1 cellular context compared by ENCODE assay signal in the genomic region with DNA sequence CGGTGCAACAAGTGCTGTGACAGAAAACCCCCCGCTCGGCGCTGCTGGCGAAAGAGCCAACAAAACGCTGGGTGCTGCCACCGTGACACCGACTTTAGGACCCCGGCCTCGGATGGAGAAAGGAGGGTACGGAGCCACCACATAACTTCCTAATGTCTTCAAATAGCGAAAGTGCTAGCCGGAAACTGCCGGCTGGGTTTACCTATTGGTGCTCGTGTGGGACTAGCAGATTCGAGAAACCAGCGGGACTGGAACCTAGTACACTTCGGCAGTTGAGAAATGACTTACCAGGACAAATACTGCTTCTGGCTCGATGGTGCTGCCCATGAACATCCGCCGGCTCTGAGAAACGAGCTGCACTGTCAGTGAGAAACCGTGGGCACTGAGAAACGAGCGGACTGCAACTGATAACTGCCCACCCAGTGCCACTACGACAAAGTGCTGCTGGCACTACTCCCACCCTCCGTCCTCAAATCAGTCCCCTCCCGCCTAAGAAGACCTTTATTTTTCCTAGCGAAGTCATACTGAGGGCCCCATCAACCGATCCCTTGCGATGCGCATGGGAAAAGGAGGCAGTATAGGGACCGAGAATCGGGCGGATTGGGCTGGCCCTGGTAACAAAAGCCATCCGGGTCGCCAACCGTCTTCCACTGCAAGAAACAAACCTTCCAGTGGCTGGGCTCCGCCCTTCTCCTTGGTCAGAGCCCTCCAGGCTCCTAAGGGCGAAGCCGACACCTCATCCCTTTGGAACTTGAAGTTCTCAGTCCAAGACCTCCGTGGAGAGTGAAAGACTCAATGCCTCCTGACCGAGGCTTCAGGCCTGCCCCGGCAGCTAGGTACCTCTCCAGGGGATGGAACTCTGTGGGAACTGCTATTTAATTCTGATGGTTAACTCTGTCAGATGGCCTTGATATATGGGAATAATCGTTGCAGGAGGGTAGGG.
TF ChIP-seq lines count a peak whose summit lies in the region.

No MANE protein-coding gene starts in this region.

TF ChIP-seq in HepG2, 621 proteins besides CTCF, POLR2A, EP300 and RAD21 (continued from another document and continues in another):
- TF ChIP-seq, protein P1, sequence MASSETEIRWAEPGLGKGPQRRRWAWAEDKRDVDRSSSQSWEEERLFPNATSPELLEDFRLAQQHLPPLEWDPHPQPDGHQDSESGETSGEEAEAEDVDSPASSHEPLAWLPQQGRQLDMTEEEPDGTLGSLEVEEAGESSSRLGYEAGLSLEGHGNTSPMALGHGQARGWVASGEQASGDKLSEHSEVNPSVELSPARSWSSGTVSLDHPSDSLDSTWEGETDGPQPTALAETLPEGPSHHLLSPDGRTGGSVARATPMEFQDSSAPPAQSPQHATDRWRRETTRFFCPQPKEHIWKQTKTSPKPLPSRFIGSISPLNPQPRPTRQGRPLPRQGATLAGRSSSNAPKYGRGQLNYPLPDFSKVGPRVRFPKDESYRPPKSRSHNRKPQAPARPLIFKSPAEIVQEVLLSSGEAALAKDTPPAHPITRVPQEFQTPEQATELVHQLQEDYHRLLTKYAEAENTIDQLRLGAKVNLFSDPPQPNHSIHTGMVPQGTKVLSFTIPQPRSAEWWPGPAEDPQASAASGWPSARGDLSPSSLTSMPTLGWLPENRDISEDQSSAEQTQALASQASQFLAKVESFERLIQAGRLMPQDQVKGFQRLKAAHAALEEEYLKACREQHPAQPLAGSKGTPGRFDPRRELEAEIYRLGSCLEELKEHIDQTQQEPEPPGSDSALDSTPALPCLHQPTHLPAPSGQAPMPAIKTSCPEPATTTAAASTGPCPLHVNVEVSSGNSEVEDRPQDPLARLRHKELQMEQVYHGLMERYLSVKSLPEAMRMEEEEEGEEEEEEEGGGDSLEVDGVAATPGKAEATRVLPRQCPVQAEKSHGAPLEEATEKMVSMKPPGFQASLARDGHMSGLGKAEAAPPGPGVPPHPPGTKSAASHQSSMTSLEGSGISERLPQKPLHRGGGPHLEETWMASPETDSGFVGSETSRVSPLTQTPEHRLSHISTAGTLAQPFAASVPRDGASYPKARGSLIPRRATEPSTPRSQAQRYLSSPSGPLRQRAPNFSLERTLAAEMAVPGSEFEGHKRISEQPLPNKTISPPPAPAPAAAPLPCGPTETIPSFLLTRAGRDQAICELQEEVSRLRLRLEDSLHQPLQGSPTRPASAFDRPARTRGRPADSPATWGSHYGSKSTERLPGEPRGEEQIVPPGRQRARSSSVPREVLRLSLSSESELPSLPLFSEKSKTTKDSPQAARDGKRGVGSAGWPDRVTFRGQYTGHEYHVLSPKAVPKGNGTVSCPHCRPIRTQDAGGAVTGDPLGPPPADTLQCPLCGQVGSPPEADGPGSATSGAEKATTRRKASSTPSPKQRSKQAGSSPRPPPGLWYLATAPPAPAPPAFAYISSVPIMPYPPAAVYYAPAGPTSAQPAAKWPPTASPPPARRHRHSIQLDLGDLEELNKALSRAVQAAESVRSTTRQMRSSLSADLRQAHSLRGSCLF (CRISPR knock-in tag; IDR thresholded peaks at IDR 0.05; ENCODE audit: borderline replicate concordance) = no peak
- TF ChIP-seq ZBTB8A (CRISPR knock-in tag; IDR thresholded peaks at IDR 0.05; ENCODE audit: borderline replicate concordance, low read depth) = no peak
- no peak for TF ChIP-seq ATF7 (IDR thresholded peaks at IDR 0.05)
- no peak for TF ChIP-seq ATF7 (CRISPR knock-in tag; IDR thresholded peaks at IDR 0.05)
- TF ChIP-seq NPAS2 (CRISPR knock-in tag; IDR thresholded peaks at IDR 0.05; ENCODE audit: borderline replicate concordance) = 0 out of 2 replicates have a peak, but pooled peaks have one; percentile 59
- TF ChIP-seq ZBTB7B (CRISPR knock-in tag; IDR thresholded peaks at IDR 0.05) = no peak; the same call in 1 of the 2 replicates
- TF ChIP-seq, protein P2, sequence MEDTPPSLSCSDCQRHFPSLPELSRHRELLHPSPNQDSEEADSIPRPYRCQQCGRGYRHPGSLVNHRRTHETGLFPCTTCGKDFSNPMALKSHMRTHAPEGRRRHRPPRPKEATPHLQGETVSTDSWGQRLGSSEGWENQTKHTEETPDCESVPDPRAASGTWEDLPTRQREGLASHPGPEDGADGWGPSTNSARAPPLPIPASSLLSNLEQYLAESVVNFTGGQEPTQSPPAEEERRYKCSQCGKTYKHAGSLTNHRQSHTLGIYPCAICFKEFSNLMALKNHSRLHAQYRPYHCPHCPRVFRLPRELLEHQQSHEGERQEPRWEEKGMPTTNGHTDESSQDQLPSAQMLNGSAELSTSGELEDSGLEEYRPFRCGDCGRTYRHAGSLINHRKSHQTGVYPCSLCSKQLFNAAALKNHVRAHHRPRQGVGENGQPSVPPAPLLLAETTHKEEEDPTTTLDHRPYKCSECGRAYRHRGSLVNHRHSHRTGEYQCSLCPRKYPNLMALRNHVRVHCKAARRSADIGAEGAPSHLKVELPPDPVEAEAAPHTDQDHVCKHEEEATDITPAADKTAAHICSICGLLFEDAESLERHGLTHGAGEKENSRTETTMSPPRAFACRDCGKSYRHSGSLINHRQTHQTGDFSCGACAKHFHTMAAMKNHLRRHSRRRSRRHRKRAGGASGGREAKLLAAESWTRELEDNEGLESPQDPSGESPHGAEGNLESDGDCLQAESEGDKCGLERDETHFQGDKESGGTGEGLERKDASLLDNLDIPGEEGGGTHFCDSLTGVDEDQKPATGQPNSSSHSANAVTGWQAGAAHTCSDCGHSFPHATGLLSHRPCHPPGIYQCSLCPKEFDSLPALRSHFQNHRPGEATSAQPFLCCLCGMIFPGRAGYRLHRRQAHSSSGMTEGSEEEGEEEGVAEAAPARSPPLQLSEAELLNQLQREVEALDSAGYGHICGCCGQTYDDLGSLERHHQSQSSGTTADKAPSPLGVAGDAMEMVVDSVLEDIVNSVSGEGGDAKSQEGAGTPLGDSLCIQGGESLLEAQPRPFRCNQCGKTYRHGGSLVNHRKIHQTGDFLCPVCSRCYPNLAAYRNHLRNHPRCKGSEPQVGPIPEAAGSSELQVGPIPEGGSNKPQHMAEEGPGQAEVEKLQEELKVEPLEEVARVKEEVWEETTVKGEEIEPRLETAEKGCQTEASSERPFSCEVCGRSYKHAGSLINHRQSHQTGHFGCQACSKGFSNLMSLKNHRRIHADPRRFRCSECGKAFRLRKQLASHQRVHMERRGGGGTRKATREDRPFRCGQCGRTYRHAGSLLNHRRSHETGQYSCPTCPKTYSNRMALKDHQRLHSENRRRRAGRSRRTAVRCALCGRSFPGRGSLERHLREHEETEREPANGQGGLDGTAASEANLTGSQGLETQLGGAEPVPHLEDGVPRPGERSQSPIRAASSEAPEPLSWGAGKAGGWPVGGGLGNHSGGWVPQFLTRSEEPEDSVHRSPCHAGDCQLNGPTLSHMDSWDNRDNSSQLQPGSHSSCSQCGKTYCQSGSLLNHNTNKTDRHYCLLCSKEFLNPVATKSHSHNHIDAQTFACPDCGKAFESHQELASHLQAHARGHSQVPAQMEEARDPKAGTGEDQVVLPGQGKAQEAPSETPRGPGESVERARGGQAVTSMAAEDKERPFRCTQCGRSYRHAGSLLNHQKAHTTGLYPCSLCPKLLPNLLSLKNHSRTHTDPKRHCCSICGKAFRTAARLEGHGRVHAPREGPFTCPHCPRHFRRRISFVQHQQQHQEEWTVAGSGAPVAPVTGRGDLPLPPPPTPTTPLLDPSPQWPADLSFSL (CRISPR knock-in tag; IDR thresholded peaks at IDR 0.05) = no peak
- TF ChIP-seq, protein P3, sequence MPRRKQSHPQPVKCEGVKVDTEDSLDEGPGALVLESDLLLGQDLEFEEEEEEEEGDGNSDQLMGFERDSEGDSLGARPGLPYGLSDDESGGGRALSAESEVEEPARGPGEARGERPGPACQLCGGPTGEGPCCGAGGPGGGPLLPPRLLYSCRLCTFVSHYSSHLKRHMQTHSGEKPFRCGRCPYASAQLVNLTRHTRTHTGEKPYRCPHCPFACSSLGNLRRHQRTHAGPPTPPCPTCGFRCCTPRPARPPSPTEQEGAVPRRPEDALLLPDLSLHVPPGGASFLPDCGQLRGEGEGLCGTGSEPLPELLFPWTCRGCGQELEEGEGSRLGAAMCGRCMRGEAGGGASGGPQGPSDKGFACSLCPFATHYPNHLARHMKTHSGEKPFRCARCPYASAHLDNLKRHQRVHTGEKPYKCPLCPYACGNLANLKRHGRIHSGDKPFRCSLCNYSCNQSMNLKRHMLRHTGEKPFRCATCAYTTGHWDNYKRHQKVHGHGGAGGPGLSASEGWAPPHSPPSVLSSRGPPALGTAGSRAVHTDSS (CRISPR knock-in tag; conservative IDR thresholded peaks at IDR 0.05) = no peak
- 0 out of 2 replicates have a peak, but pooled peaks have one; percentile 21 for TF ChIP-seq MED13 (CRISPR knock-in tag; IDR thresholded peaks at IDR 0.05)
- TF ChIP-seq, protein P4, sequence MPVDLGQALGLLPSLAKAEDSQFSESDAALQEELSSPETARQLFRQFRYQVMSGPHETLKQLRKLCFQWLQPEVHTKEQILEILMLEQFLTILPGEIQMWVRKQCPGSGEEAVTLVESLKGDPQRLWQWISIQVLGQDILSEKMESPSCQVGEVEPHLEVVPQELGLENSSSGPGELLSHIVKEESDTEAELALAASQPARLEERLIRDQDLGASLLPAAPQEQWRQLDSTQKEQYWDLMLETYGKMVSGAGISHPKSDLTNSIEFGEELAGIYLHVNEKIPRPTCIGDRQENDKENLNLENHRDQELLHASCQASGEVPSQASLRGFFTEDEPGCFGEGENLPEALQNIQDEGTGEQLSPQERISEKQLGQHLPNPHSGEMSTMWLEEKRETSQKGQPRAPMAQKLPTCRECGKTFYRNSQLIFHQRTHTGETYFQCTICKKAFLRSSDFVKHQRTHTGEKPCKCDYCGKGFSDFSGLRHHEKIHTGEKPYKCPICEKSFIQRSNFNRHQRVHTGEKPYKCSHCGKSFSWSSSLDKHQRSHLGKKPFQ (CRISPR knock-in tag; IDR thresholded peaks at IDR 0.05; ENCODE audit: insufficient replicate concordance) = no peak
- 0 out of 2 replicates have a peak, but pooled peaks have one; percentile 55 for TF ChIP-seq SRF (IDR thresholded peaks at IDR 0.05; ENCODE audit: low read depth, low read length)
- no peak for TF ChIP-seq ZSCAN9 (CRISPR knock-in tag; IDR thresholded peaks at IDR 0.05; ENCODE audit: borderline replicate concordance)
- TF ChIP-seq DR1 (CRISPR knock-in tag; IDR thresholded peaks at IDR 0.05) = no peak
- no peak for TF ChIP-seq ZSCAN31 (CRISPR knock-in tag; IDR thresholded peaks at IDR 0.05; ENCODE audit: low read depth)
- TF ChIP-seq BORCS8-MEF2B (CRISPR knock-in tag; IDR thresholded peaks at IDR 0.05) = peak; percentile 52; the same call in 1 of the 2 replicates
- TF ChIP-seq, protein P5, sequence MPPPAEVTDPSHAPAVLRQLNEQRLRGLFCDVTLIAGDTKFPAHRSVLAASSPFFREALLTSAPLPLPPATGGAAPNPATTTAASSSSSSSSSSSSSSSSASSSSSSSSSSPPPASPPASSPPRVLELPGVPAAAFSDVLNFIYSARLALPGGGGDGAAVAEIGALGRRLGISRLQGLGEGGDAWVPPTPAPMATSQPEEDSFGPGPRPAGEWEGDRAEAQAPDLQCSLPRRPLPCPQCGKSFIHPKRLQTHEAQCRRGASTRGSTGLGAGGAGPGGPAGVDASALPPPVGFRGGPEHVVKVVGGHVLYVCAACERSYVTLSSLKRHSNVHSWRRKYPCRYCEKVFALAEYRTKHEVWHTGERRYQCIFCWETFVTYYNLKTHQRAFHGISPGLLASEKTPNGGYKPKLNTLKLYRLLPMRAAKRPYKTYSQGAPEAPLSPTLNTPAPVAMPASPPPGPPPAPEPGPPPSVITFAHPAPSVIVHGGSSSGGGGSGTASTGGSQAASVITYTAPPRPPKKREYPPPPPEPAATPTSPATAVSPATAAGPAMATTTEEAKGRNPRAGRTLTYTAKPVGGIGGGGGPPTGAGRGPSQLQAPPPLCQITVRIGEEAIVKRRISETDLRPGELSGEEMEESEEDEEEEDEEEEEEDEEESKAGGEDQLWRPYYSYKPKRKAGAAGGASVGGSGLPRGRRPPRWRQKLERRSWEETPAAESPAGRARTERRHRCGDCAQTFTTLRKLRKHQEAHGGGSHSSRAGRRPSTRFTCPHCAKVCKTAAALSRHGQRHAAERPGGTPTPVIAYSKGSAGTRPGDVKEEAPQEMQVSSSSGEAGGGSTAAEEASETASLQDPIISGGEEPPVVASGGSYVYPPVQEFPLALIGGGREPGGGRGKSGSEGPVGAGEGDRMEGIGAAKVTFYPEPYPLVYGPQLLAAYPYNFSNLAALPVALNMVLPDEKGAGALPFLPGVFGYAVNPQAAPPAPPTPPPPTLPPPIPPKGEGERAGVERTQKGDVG (CRISPR knock-in tag; IDR thresholded peaks at IDR 0.05; ENCODE audit: borderline replicate concordance) = peak; percentile 72
- TF ChIP-seq RBFOX2 (IDR thresholded peaks at IDR 0.05; ENCODE audit: low read depth, low read length) = no peak
- no peak for TF ChIP-seq ZNF724P (CRISPR knock-in tag; IDR thresholded peaks at IDR 0.05; ENCODE audit: borderline replicate concordance)
- TF ChIP-seq NFKBIZ (CRISPR knock-in tag; IDR thresholded peaks at IDR 0.05) = no peak; the same call in 1 of the 2 replicates
- 0 out of 2 replicates have a peak, but pooled peaks have one; percentile 1 for TF ChIP-seq TEAD2 (CRISPR knock-in tag; IDR thresholded peaks at IDR 0.05)
- TF ChIP-seq ZNF776 (CRISPR knock-in tag; IDR thresholded peaks at IDR 0.05) = no peak
- no peak for TF ChIP-seq ZNF557 (CRISPR knock-in tag; IDR thresholded peaks at IDR 0.05)
- no peak for TF ChIP-seq ZNF441 (CRISPR knock-in tag; IDR thresholded peaks at IDR 0.05; ENCODE audit: borderline replicate concordance)
- no peak for TF ChIP-seq ISX (CRISPR knock-in tag; conservative IDR thresholded peaks at IDR 0.05)
- TF ChIP-seq NCOR1 (IDR thresholded peaks at IDR 0.05; ENCODE audit: borderline replicate concordance, low read length) = no peak
- TF ChIP-seq KLF13 (CRISPR knock-in tag; IDR thresholded peaks at IDR 0.05) = no peak
- TF ChIP-seq, protein P6, sequence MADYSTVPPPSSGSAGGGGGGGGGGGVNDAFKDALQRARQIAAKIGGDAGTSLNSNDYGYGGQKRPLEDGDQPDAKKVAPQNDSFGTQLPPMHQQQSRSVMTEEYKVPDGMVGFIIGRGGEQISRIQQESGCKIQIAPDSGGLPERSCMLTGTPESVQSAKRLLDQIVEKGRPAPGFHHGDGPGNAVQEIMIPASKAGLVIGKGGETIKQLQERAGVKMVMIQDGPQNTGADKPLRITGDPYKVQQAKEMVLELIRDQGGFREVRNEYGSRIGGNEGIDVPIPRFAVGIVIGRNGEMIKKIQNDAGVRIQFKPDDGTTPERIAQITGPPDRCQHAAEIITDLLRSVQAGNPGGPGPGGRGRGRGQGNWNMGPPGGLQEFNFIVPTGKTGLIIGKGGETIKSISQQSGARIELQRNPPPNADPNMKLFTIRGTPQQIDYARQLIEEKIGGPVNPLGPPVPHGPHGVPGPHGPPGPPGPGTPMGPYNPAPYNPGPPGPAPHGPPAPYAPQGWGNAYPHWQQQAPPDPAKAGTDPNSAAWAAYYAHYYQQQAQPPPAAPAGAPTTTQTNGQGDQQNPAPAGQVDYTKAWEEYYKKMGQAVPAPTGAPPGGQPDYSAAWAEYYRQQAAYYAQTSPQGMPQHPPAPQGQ (CRISPR knock-in tag; IDR thresholded peaks at IDR 0.05; ENCODE audit: borderline replicate concordance) = no peak
- TF ChIP-seq, protein P7, sequence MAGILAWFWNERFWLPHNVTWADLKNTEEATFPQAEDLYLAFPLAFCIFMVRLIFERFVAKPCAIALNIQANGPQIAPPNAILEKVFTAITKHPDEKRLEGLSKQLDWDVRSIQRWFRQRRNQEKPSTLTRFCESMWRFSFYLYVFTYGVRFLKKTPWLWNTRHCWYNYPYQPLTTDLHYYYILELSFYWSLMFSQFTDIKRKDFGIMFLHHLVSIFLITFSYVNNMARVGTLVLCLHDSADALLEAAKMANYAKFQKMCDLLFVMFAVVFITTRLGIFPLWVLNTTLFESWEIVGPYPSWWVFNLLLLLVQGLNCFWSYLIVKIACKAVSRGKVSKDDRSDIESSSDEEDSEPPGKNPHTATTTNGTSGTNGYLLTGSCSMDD (CRISPR knock-in tag; IDR thresholded peaks at IDR 0.05) = no peak
- TF ChIP-seq, protein P8, sequence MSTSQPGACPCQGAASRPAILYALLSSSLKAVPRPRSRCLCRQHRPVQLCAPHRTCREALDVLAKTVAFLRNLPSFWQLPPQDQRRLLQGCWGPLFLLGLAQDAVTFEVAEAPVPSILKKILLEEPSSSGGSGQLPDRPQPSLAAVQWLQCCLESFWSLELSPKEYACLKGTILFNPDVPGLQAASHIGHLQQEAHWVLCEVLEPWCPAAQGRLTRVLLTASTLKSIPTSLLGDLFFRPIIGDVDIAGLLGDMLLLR (CRISPR knock-in tag; IDR thresholded peaks at IDR 0.05) = no peak
